In genomic region chr3:112007641-112008040, GRCh38 we compare ENCODE assay signal across 22 cellular contexts. TPM values are rescaled to one million over a fixed set of nuclear protein-coding genes. Genes with fewer than 3 reads are reported as not detected.
A peak's percentile ranks its signal among the peaks of the same experiment; 100 is the strongest.
DNase-seq lines count a peak whose midpoint lies in the region; ATAC-seq, FAIRE-seq and TF ChIP-seq lines count a peak whose summit lies in the region.
"Had no signal": no experiment of that assay in that cellular context is flagged by ENCODE, and none has a peak within 500 bp of the region (broad histone marks: within the 10 kb centered on the region; RNA-seq: fewer than 3 reads in every experiment).

No MANE protein-coding gene starts in this region.

- peaks cover 13 to 14% of the 10 kb centered on the region in 2 experiments; a peak in 2 of 4 replicates for H3K4me1 ChIP-seq in SK-N-SH (ENCODE audit: control insufficient read depth in 1 of 2, insufficient read depth in 2 of 2, low read depth in 1 of 2, low read length in 1 of 2)
- peaks cover 11% of the 10 kb centered on the region for H3K4me1 ChIP-seq in smooth muscle cell (ENCODE audit: low read depth)

- DNase-seq in SK-N-SH (no peak), RPMI7951 (ENCODE audit: low read depth) (peak; percentile 28), fibroblast of the aortic adventitia (ENCODE audit: low read depth) (peak; percentile 86), smooth muscle cell (lab: John Stamatoyannopoulos, UW; ENCODE audit: unreplicated experiment) (no peak), frontal cortex (ENCODE audit: low spot score in 2 of 2) (no peak), NAMALWA (ENCODE audit: low spot score) (no peak)
- no peak for DNase-seq in NK-92 treated with Interleukin-12 subunit alpha and Interleukin-12 subunit beta, amount 100 ng/mL, for 24 hours (lab: John Stamatoyannopoulos, UW)
- DNase-seq: activated CD4-positive, alpha-beta T cell treated with anti-CD3 and anti-CD28 coated beads for 36 hours; activated T-cell treated with anti-CD3 and anti-CD28 coated beads, Interleukin-2, amount 50 U/mL, for 1 hour; Caco-2; central memory CD4-positive, alpha-beta T cell; islet precursor cell; midbrain; nucleus accumbens; SIG-M5; small intestine; T-helper 9 cell had no signal

- CTCF ChIA-PET in SK-N-SH (lab: Yijun Ruan, JAX), result interaction anchor here (0.8 to 1.7 kb wide), 7 partner anchors 8 to 36 kb away, joined by 3 to 8 read pairs (median 4); no protein-coding TSS in a partner anchor

- H3K4me3 ChIP-seq in SK-N-SH (ENCODE audit: low read depth in 2 of 2, low read length in 1 of 2), result no peak overlapping the region
- no peak overlapping the region for H3K4me3 ChIP-seq in fibroblast of the aortic adventitia (ENCODE audit: low read depth, low read length)
- no peak overlapping the region for H3K4me3 ChIP-seq in smooth muscle cell
- H3K4me3 ChIP-seq: heart left ventricle had no signal

- H3K36me3 ChIP-seq in SK-N-SH (replicated peaks in 1 of 2; ENCODE audit: control insufficient read depth in 1 of 2, insufficient read depth in 2 of 2, low read length in 1 of 2), result peaks cover 0 to 26% of the 10 kb centered on the region in 2 experiments
- H3K36me3 ChIP-seq in smooth muscle cell (ENCODE audit: low read depth), result no peaks in the 10 kb centered on the region
- H3K36me3 ChIP-seq: heart left ventricle had no signal

- FAIRE-seq in frontal cortex (lab: Jason Lieb, UNC), result no peak
- FAIRE-seq: small intestine had no signal

- 82% methylated on average over 1 of the region's 1 CpG for WGBS in SK-N-SH (ENCODE audit: low lambda C conversion rate)
- WGBS in smooth muscle cell (ENCODE audit: low lambda C conversion rate), result 26% methylated on average over 1 of the region's 1 CpG

- no peak for TF ChIP-seq EP300 in SK-N-SH (IDR thresholded peaks at IDR 0.05; ENCODE audit: borderline replicate concordance in 1 of 2, low read depth in 1 of 2, low read length in 1 of 2)

- no peaks in the 10 kb centered on the region for H3K9me2 ChIP-seq in SK-N-SH

- H3K79me2 ChIP-seq in SK-N-SH (ENCODE audit: insufficient read depth), result no peaks in the 10 kb centered on the region
- H3K79me2 ChIP-seq in smooth muscle cell (ENCODE audit: low read depth), result no peaks in the 10 kb centered on the region

- H3K4me2 ChIP-seq in SK-N-SH (no peak overlapping the region), smooth muscle cell (peak overlapping the region; percentile 20)

- H3K27ac ChIP-seq in SK-N-SH (ENCODE audit: low read depth in 2 of 2, low read length in 1 of 2) (no peak overlapping the region), smooth muscle cell (ENCODE audit: low read depth) (peak overlapping the region; percentile 52)
- H3K27ac ChIP-seq: heart left ventricle had no signal

- no peak for TF ChIP-seq RAD21 in SK-N-SH (IDR thresholded peaks at IDR 0.05; ENCODE audit: low read length)

- H4K20me1 ChIP-seq in SK-N-SH (ENCODE audit: insufficient read depth), result no peaks in the 10 kb centered on the region
- no peaks in the 10 kb centered on the region for H4K20me1 ChIP-seq in smooth muscle cell (ENCODE audit: low read depth)

- H3K9me3 ChIP-seq in SK-N-SH (no peaks in the 10 kb centered on the region), smooth muscle cell (replicated peaks; ENCODE audit: low read depth) (no peaks in the 10 kb centered on the region)
- H3K9me3 ChIP-seq: Caco-2, heart left ventricle had no signal

- TF ChIP-seq CTCF in SK-N-SH (IDR thresholded peaks at IDR 0.05) (no peak), fibroblast of the aortic adventitia (IDR thresholded peaks at IDR 0.05; ENCODE audit: insufficient read depth, low read length) (no peak), smooth muscle cell (IDR thresholded peaks at IDR 0.05; ENCODE audit: borderline replicate concordance, insufficient read depth, poor library complexity, severe bottlenecking) (no peak)

- H3F3A ChIP-seq in SK-N-SH (replicated peaks; ENCODE audit: insufficient read depth) (no peaks in the 10 kb centered on the region), smooth muscle cell (ENCODE audit: low read depth) (peaks cover 3% of the 10 kb centered on the region)

- no peaks in the 10 kb centered on the region for H3K27me3 ChIP-seq in SK-N-SH (ENCODE audit: insufficient read depth)
- no peaks in the 10 kb centered on the region for H3K27me3 ChIP-seq in smooth muscle cell (ENCODE audit: low read depth)
- H3K27me3 ChIP-seq: heart left ventricle had no signal

- POLR2A ChIA-PET in SK-N-SH (lab: Yijun Ruan, JAX), result interaction anchor here (1.0 to 1.4 kb wide), 2 partner anchors 9 to 326 kb away, joined by 3 to 7 read pairs; partner anchors contain the start of gene TAGLN3

- H2AFZ ChIP-seq in SK-N-SH (ENCODE audit: low read depth) (no peak overlapping the region), smooth muscle cell (ENCODE audit: low read depth) (peak overlapping the region; percentile 10)

- no peak overlapping the region for H3K9ac ChIP-seq in SK-N-SH
- H3K9ac ChIP-seq in smooth muscle cell (ENCODE audit: low read depth), result no peak overlapping the region

- ATAC-seq in SK-N-SH treated with all-trans-retinoic acid at 6 μM for 48 hours, result no peak
- ATAC-seq: activated CD4-positive, alpha-beta T cell treated with anti-CD3 and anti-CD28 coated beads for 36 hours; HCT116; heart left ventricle; stimulated activated effector memory CD8-positive, alpha-beta T cell treated with anti-CD3 and anti-CD28 coated beads, Interleukin-12 subunit alpha, Interleukin-12 subunit beta, amount 100 ng/mL, for 72 hours had no signal

TF ChIP-seq in SK-N-SH treated with all-trans-retinoic acid at 6 μM for 48 hours, 23 proteins besides CTCF, POLR2A, EP300 and RAD21 (continues in another document):
- no peak for TF ChIP-seq PATZ1 (CRISPR knock-in tag; IDR thresholded peaks at IDR 0.05; ENCODE audit: borderline replicate concordance)
- TF ChIP-seq ZC3H10 (CRISPR knock-in tag; IDR thresholded peaks at IDR 0.05), result no peak
- no peak for TF ChIP-seq ZNF565 (CRISPR knock-in tag; conservative IDR thresholded peaks at IDR 0.05; ENCODE audit: low read depth)
- TF ChIP-seq ISL1 (CRISPR knock-in tag; IDR thresholded peaks at IDR 0.05), result peak; percentile 51
- TF ChIP-seq ARNTL (CRISPR knock-in tag; IDR thresholded peaks at IDR 0.05; ENCODE audit: borderline replicate concordance, low read depth), result no peak

TF ChIP-seq in SK-N-SH, 30 proteins besides CTCF, POLR2A, EP300 and RAD21 (continues in another document):
- TF ChIP-seq POLR2AphosphoS5 (IDR thresholded peaks at IDR 0.05; ENCODE audit: low read depth, low read length) (no peak), TCF12 (IDR thresholded peaks at IDR 0.05) (no peak), MEF2A (IDR thresholded peaks at IDR 0.05; ENCODE audit: borderline replicate concordance, low read depth) (no peak), TEAD4 (IDR thresholded peaks at IDR 0.05; ENCODE audit: borderline replicate concordance, insufficient read depth) (no peak), CHD2 (IDR thresholded peaks at IDR 0.05; ENCODE audit: low read length, partially characterized antibody) (no peak), NRF1 (IDR thresholded peaks at IDR 0.05; ENCODE audit: low read depth, low read length) (no peak), USF1 (IDR thresholded peaks at IDR 0.05; ENCODE audit: borderline replicate concordance, low read depth) (no peak), YY1 (IDR thresholded peaks at IDR 0.05; ENCODE audit: low read depth) (no peak), EZH2phosphoT487 (IDR thresholded peaks at IDR 0.05; ENCODE audit: borderline replicate concordance, low read depth) (no peak), FOSL2 (IDR thresholded peaks at IDR 0.05; ENCODE audit: borderline replicate concordance, low read depth) (no peak), JUND (IDR thresholded peaks at IDR 0.05) (no peak), MXI1 (IDR thresholded peaks at IDR 0.05; ENCODE audit: low read depth, low read length) (no peak), GATA2 (CRISPR knock-in tag; IDR thresholded peaks at IDR 0.05) (no peak), GABPA (IDR thresholded peaks at IDR 0.05; ENCODE audit: low read depth) (no peak), USF2 (IDR thresholded peaks at IDR 0.05; ENCODE audit: borderline replicate concordance, low read depth, low read length) (no peak)

RNA-seq across cellular contexts. Expression of gene TAGLN3, which starts 8.9 kb away (rescaled TPM):
- polyA plus RNA-seq in SK-N-SH (2012; rRNA removed) (19.6 and 24.2 TPM in 2 replicates), smooth muscle cell (0.97 and 2.5 TPM in 2 replicates)
- 17.9 and 22.6 TPM in 2 replicates for polyA plus RNA-seq in SK-N-SH (2012; cell fraction: cytosol; rRNA removed)
- 16.1 and 16.2 TPM in 2 replicates for polyA plus RNA-seq in SK-N-SH (2012; cell fraction: nucleus; rRNA removed)
- 0.39 and 0.48 TPM in 2 replicates for total RNA-seq in RPMI7951 (2014; rRNA removed; shearing (Covaris generic))
- total RNA-seq in fibroblast of the aortic adventitia (ENCODE audit: low replicate concordance) (not detected in 2 replicates), smooth muscle cell (1.5 and 2.1 TPM in 2 replicates), frontal cortex (174 TPM)
- total RNA-seq: Caco-2 had no signal

RNA-seq across cellular contexts. Expression of gene TMPRSS7, which starts 26.9 kb away (rescaled TPM):
- 0.02 and 0.03 TPM in 2 replicates for polyA plus RNA-seq in SK-N-SH (2012; rRNA removed)
- polyA plus RNA-seq in SK-N-SH (2012; cell fraction: cytosol; rRNA removed), result 0.01 TPM in 2 replicates
- not detected in 2 replicates for polyA plus RNA-seq in SK-N-SH (2012; cell fraction: nucleus; rRNA removed)
- not detected in 2 replicates for total RNA-seq in RPMI7951 (2014; rRNA removed; shearing (Covaris generic))
- total RNA-seq in fibroblast of the aortic adventitia (ENCODE audit: low replicate concordance), result not detected in 2 replicates
- total RNA-seq in smooth muscle cell, result not detected in 2 replicates
- polyA plus RNA-seq in smooth muscle cell, result not detected in 2 replicates
- 0.41 TPM for total RNA-seq in frontal cortex
- total RNA-seq: activated CD4-positive, alpha-beta T cell treated with anti-CD3 and anti-CD28 coated beads for 36 hours; heart left ventricle; urinary bladder had no signal
- polyA plus RNA-seq: heart left ventricle, urinary bladder had no signal

RNA-seq across cellular contexts. Expression of gene ABHD10, which starts 28.8 kb away (rescaled TPM):
- 14.8 and 18.3 TPM in 2 replicates for polyA plus RNA-seq in SK-N-SH (2012; rRNA removed)
- polyA plus RNA-seq in SK-N-SH (2012; cell fraction: cytosol; rRNA removed), result 21.0 and 22.0 TPM in 2 replicates
- polyA plus RNA-seq in SK-N-SH (2012; cell fraction: nucleus; rRNA removed), result 6.4 and 16.8 TPM in 2 replicates
- 37.0 and 42.5 TPM in 2 replicates for total RNA-seq in RPMI7951 (2014; rRNA removed; shearing (Covaris generic))
- 12.2 and 35.1 TPM in 2 replicates for total RNA-seq in fibroblast of the aortic adventitia (ENCODE audit: low replicate concordance)
- 44.9 and 69.1 TPM in 2 replicates for total RNA-seq in smooth muscle cell
- polyA plus RNA-seq in smooth muscle cell, result 39.2 and 44.1 TPM in 2 replicates
- total RNA-seq in frontal cortex, result 85.6 TPM

Comparison
In these comparisons a context has a peak if more than half of its experiments do, and no peak if none do; other contexts are left out.
1. DNase-seq: peak in RPMI7951 (single experiment) and fibroblast of the aortic adventitia (single experiment); none in SK-N-SH (single experiment), smooth muscle cell (single experiment), frontal cortex (0 of 2), NAMALWA (single experiment) and NK-92 treated with Interleukin-12 subunit alpha and Interleukin-12 subunit beta, amount 100 ng/mL, for 24 hours (single experiment).
2. RNA of gene TAGLN3, which starts 8.9 kb away (total RNA-seq): 174 TPM in frontal cortex (single experiment); 1.5 to 2.1 TPM in smooth muscle cell, 0.39 to 0.48 TPM in RPMI7951 and not detected in fibroblast of the aortic adventitia; every median in the first group is over 10 times any median in the second.